In the genomic region with DNA sequence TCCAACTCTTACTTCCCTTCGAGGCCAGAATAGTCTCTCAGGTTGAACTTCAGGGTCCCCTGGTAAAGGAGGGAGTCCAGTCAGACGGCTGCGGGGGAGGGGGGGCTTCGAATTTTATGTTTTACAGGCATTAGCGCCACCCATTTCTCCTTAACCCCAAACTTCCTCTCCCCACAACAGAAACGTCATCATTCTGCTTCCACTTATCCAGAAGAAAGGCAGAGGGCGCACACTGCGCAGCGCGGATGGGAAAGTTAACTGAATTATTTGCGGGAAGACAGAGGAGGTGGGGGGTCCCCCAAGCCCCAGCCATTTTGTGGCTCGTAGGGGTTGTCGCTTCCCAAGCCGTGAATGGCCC, we compare ENCODE assay signal across 8 cellular contexts. TPM values are rescaled to one million over a fixed set of nuclear protein-coding genes. Genes with fewer than 3 reads are reported as not detected.
DNase-seq lines count a peak whose midpoint lies in the region; ATAC-seq and TF ChIP-seq lines count a peak whose summit lies in the region.

No MANE protein-coding gene starts in this region.

- H3K79me2 ChIP-seq in ACC112 (ENCODE audit: control insufficient read depth, insufficient read depth, low read length, unreplicated experiment): peaks cover 32% of the 10 kb centered on the region

- peak; percentile 81 for DNase-seq in GM12865 (ENCODE audit: low read depth)
- DNase-seq in NCI-H510A (lab: John Stamatoyannopoulos, UW): peak; percentile 54
- DNase-seq in glutamatergic neuron: no peak
- peak in 42 of 56 donors; percentile 61 to 96 (median 87) for DNase-seq in nucleus accumbens (lab: John Stamatoyannopoulos, UW)
- DNase-seq in GM19238 (ENCODE audit: insufficient read length, low spot score): no peak

- peak overlapping the region; percentile 91 for H3K27ac ChIP-seq in ACC112 (ENCODE audit: low read depth, low read length)

- ATAC-seq in HG03354 (IDR thresholded peaks at IDR 0.05; ENCODE audit: poor library complexity, severe bottlenecking, unreplicated experiment): peak; percentile 21

- H3K9me3 Mint-ChIP-seq in activated naive CD8-positive, alpha-beta T cell (ENCODE audit: low read depth): no peaks in the 10 kb centered on the region
- peaks cover 9% of the 10 kb centered on the region for H3K9me3 Mint-ChIP-seq in glutamatergic neuron (ENCODE audit: unreplicated experiment)

- no peaks in the 10 kb centered on the region for H3K27me3 Mint-ChIP-seq in activated naive CD8-positive, alpha-beta T cell
- H3K27me3 Mint-ChIP-seq in glutamatergic neuron (ENCODE audit: unreplicated experiment): peaks cover 2% of the 10 kb centered on the region

- H3K27ac Mint-ChIP-seq in activated naive CD8-positive, alpha-beta T cell: peak overlapping the region; percentile 96
- H3K27ac Mint-ChIP-seq in glutamatergic neuron (ENCODE audit: unreplicated experiment): peak overlapping the region; percentile 93

- no peaks in the 10 kb centered on the region for H3K27me3 ChIP-seq in ACC112 (ENCODE audit: insufficient read depth, low read length)

- peaks cover 31% of the 10 kb centered on the region for H3K4me1 ChIP-seq in ACC112 (ENCODE audit: control insufficient read depth, insufficient read depth, low read length, unreplicated experiment)

- H3K4me1 Mint-ChIP-seq in activated naive CD8-positive, alpha-beta T cell (ENCODE audit: low read depth): peaks cover 80% of the 10 kb centered on the region
- peaks cover 18% of the 10 kb centered on the region for H3K4me1 Mint-ChIP-seq in glutamatergic neuron (ENCODE audit: low read depth, unreplicated experiment)

- H3K36me3 Mint-ChIP-seq in activated naive CD8-positive, alpha-beta T cell: peaks cover 7% of the 10 kb centered on the region
- H3K36me3 Mint-ChIP-seq in glutamatergic neuron (ENCODE audit: unreplicated experiment): peaks cover 4% of the 10 kb centered on the region

- no peaks in the 10 kb centered on the region; the same call in 1 of the 2 replicates for H3K36me3 ChIP-seq in ACC112 (ENCODE audit: insufficient read depth, low read length)

- peak overlapping the region; percentile 87 for H2AFZ ChIP-seq in ACC112 (ENCODE audit: low read length, unreplicated experiment)

- peak overlapping the region; percentile 95 for H3K4me3 Mint-ChIP-seq in activated naive CD8-positive, alpha-beta T cell
- H3K4me3 Mint-ChIP-seq in glutamatergic neuron (ENCODE audit: unreplicated experiment): peak overlapping the region; percentile 92

- H3K4me3 ChIP-seq in ACC112 (ENCODE audit: low read depth, low read length): peak overlapping the region; percentile 98
- H3K4me3 ChIP-seq in GM12865 (ENCODE audit: low read depth, low read length): peak overlapping the region; percentile 83

- TF ChIP-seq CTCF in GM12865 (IDR thresholded peaks at IDR 0.05; ENCODE audit: insufficient read depth, low read depth, low read length, missing control alignments) (peak; percentile 4), glutamatergic neuron (IDR thresholded peaks at IDR 0.05; ENCODE audit: partially characterized antibody, unreplicated experiment) (no peak)

RNA-seq across cellular contexts. Expression of a gene that starts 0.5 kb away (rescaled TPM):
- 124 TPM for total RNA-seq in glutamatergic neuron (ENCODE audit: unreplicated experiment)

RNA-seq across cellular contexts. Expression of a gene that starts 30.1 kb away (rescaled TPM):
- not detected for total RNA-seq in glutamatergic neuron (ENCODE audit: unreplicated experiment)

Comparison
In these comparisons a context has a peak if more than half of its experiments do, and no peak if none do; other contexts are left out.
1. DNase-seq: peak in GM12865 (single experiment), NCI-H510A (single experiment) and nucleus accumbens (42 of 56); none in glutamatergic neuron (single experiment) and GM19238 (single experiment).